In genomic region chr3:117059054-117059989, GRCh38 we compare ENCODE assay signal across 8 cellular contexts.
A peak's percentile ranks its signal among the peaks of the same experiment; 100 is the strongest.
DNase-seq lines count a peak whose midpoint lies in the region; ATAC-seq and TF ChIP-seq lines count a peak whose summit lies in the region.

No MANE protein-coding gene starts in this region.

- peak; percentile 29 for DNase-seq in G401 (ENCODE audit: low spot score)
- peak; percentile 33 for DNase-seq in NCI-H146 treated with DMSO at 0.1 percent for 48 hours (lab: John Stamatoyannopoulos, UW; ENCODE audit: unreplicated experiment)
- peak; percentile 43 for DNase-seq in astrocyte of the hippocampus (ENCODE audit: low read depth, low spot score)
- DNase-seq in lung (ENCODE audit: low spot score): no peak
- no peak for DNase-seq in C1 segment of cervical spinal cord (lab: John Stamatoyannopoulos, UW)
- no peak for DNase-seq in Right ventricle myocardium superior

- peaks cover 0 to 2% of the 10 kb centered on the region in 2 donors for H3K4me1 ChIP-seq in lung (ENCODE audit: control insufficient read depth in 2 of 2, insufficient read depth in 2 of 2, low read length in 2 of 2)

- H3K4me3 ChIP-seq in lung: no peak overlapping the region

- ATAC-seq in lung (ENCODE audit: insufficient read depth, low FRiP score) (no peak), GM18520 (IDR thresholded peaks at IDR 0.05; ENCODE audit: unreplicated experiment) (no peak), HG03378 (IDR thresholded peaks at IDR 0.05; ENCODE audit: unreplicated experiment) (no peak), Right ventricle myocardium superior (ENCODE audit: poor library complexity) (no peak)

- no peaks in the 10 kb centered on the region for H3K36me3 ChIP-seq in lung (ENCODE audit: control insufficient read depth in 2 of 2, insufficient read depth in 2 of 2, low read length in 2 of 2)

- intact Hi-C loops in Right ventricle myocardium superior (cut with DNase I): no loop called here

- no peaks in the 10 kb centered on the region for H3K9me3 ChIP-seq in lung (ENCODE audit: control insufficient read depth in 2 of 2, insufficient read depth in 1 of 2, low read length in 1 of 2)

- in situ Hi-C loops in G401 (cut with HindIII; ENCODE audit: low sequenced_read_pairs): no loop called here

- no peak overlapping the region for H3K27ac ChIP-seq in lung (ENCODE audit: low read depth in 1 of 2, low read length in 1 of 2)

- H3K27me3 ChIP-seq in lung (ENCODE audit: control insufficient read depth, insufficient read depth): no peaks in the 10 kb centered on the region

- peak; percentile 10 for TF ChIP-seq CTCF in lung (IDR thresholded peaks at IDR 0.05; ENCODE audit: control extremely low read depth, extremely low read depth)

- 54 to 66% methylated on average over 6 of the region's 6 CpGs for WGBS in lung, 2 donors

Comparison
In these comparisons a context has a peak if more than half of its experiments do, and no peak if none do; other contexts are left out.
1. DNase-seq: peak in G401 (single experiment), NCI-H146 treated with DMSO at 0.1 percent for 48 hours (single experiment) and astrocyte of the hippocampus (single experiment); none in lung (single experiment), C1 segment of cervical spinal cord (0 of 14) and Right ventricle myocardium superior (single experiment).